ENCODE assay signal across 8 cellular contexts in genomic region chr12:7130791-7131501, GRCh38. TPM values are rescaled to one million over a fixed set of nuclear protein-coding genes. Genes with fewer than 3 reads are reported as not detected.
DNase-seq lines count a peak whose midpoint lies in the region; ATAC-seq lines count a peak whose summit lies in the region.

No MANE protein-coding gene starts in this region.

- no peaks in the 10 kb centered on the region for H3K27me3 ChIP-seq in BLaER1 treated with 17β-estradiol and CSF1 and Interleukin-3, amounts not matched to agents 10 nM and 100 nM
- no peaks in the 10 kb centered on the region for H3K27me3 ChIP-seq in stomach smooth muscle (ENCODE audit: control insufficient read depth in 1 of 2, insufficient read depth in 2 of 2, low read length in 2 of 2)

- peaks cover 20 to 44% (median 38%) of the 10 kb centered on the region in 10 experiments for H3K4me1 ChIP-seq in BLaER1 treated with 17β-estradiol and CSF1 and Interleukin-3, amounts not matched to agents 10 nM and 100 nM
- peaks cover 23% of the 10 kb centered on the region for H3K4me1 ChIP-seq in stomach smooth muscle (ENCODE audit: control insufficient read depth, insufficient read depth, low read length)

- DNase-seq in NCI-H2171 (lab: John Stamatoyannopoulos, UW) (peak; percentile 93), epidermal melanocyte (ENCODE audit: insufficient read length, low spot score) (peak; percentile 27), mucosa of gallbladder (ENCODE audit: low spot score) (peak; percentile 51)
- peak; percentile 75 for DNase-seq in activated CD8-positive, alpha-beta memory T cell treated with anti-CD3 and anti-CD28 coated beads, Interleukin-2, amount 50 U/mL, for 48 hours

- ATAC-seq in GM21447 (IDR thresholded peaks at IDR 0.05; ENCODE audit: unreplicated experiment), result peak; percentile 37
- ATAC-seq in HG03571 (IDR thresholded peaks at IDR 0.05; ENCODE audit: unreplicated experiment), result no peak

- H4K20me1 ChIP-seq in BLaER1 treated with 17β-estradiol and CSF1 and Interleukin-3, amounts not matched to agents 10 nM and 100 nM, result no peaks in the 10 kb centered on the region; a peak in 1 of 22 replicates

- peaks cover 8 to 27% (median 25%) of the 10 kb centered on the region in 11 experiments for H3K36me3 ChIP-seq in BLaER1 treated with 17β-estradiol and CSF1 and Interleukin-3, amounts not matched to agents 10 nM and 100 nM
- H3K36me3 ChIP-seq in stomach smooth muscle (ENCODE audit: control insufficient read depth in 2 of 2, insufficient read depth in 2 of 2, low read length in 2 of 2), result peaks cover 5 to 8% of the 10 kb centered on the region in 2 donors

- H3K9ac ChIP-seq in BLaER1 treated with 17β-estradiol and CSF1 and Interleukin-3, amounts not matched to agents 10 nM and 100 nM, result peak overlapping the region in 10 of 11 experiments; percentile 61 to 84 (median 76); a peak in 19 of 22 replicates
- peak overlapping the region; percentile 29 to 75 for H3K9ac ChIP-seq in stomach smooth muscle (ENCODE audit: low read length in 2 of 2)

- peak overlapping the region; percentile 84 to 100 (median 99) for H3K4me2 ChIP-seq in BLaER1 treated with 17β-estradiol and CSF1 and Interleukin-3, amounts not matched to agents 10 nM and 100 nM

- H3K9me3 ChIP-seq in BLaER1 treated with 17β-estradiol and CSF1 and Interleukin-3, amounts not matched to agents 10 nM and 100 nM (replicated peaks in 1 of 11), result no peaks in the 10 kb centered on the region
- H3K9me3 ChIP-seq in stomach smooth muscle (ENCODE audit: control insufficient read depth in 2 of 2, low read length in 2 of 2), result no peaks in the 10 kb centered on the region

- H3K27ac ChIP-seq in BLaER1 treated with 17β-estradiol and CSF1 and Interleukin-3, amounts not matched to agents 10 nM and 100 nM, result peak overlapping the region in 3 of 11 experiments; percentile 15 to 68 (median 63); a peak in 2 of 22 replicates
- H3K27ac ChIP-seq in stomach smooth muscle (ENCODE audit: low read length), result peak overlapping the region; percentile 41

- H3K4me3 ChIP-seq in BLaER1 treated with 17β-estradiol and CSF1 and Interleukin-3, amounts not matched to agents 10 nM and 100 nM, result peak overlapping the region; percentile 55 to 86 (median 71)
- peak overlapping the region; percentile 86 for H3K4me3 ChIP-seq in stomach smooth muscle (ENCODE audit: low read length in 2 of 2)

RNA-seq across cellular contexts. Expression of gene CLSTN3, which starts 0.8 kb away (rescaled TPM):
- total RNA-seq in mucosa of gallbladder, result 40.6 TPM

RNA-seq across cellular contexts. Expression of gene RBP5, which starts 2.3 kb away (rescaled TPM):
- total RNA-seq in mucosa of gallbladder, result 7.1 TPM

RNA-seq across cellular contexts. Expression of gene C1RL, which starts 21.9 kb away (rescaled TPM):
- total RNA-seq in mucosa of gallbladder, result 49.6 TPM

RNA-seq across cellular contexts. Expression of gene C1R, which starts 38.7 kb away (rescaled TPM):
- 303 TPM for total RNA-seq in mucosa of gallbladder

RNA-seq across cellular contexts. Expression of gene PEX5, which starts 58.5 kb away (rescaled TPM):
- 53.7 TPM for total RNA-seq in mucosa of gallbladder

Comparison
In these comparisons a context has a peak if more than half of its experiments do, and no peak if none do; other contexts are left out.
1. DNase-seq: peak in every context shown above with its lines; median percentile 93 in NCI-H2171; 75 in activated CD8-positive, alpha-beta memory T cell treated with anti-CD3 and anti-CD28 coated beads, Interleukin-2, amount 50 U/mL, for 48 hours; 51 in mucosa of gallbladder; 27 in epidermal melanocyte.